In the genomic region with DNA sequence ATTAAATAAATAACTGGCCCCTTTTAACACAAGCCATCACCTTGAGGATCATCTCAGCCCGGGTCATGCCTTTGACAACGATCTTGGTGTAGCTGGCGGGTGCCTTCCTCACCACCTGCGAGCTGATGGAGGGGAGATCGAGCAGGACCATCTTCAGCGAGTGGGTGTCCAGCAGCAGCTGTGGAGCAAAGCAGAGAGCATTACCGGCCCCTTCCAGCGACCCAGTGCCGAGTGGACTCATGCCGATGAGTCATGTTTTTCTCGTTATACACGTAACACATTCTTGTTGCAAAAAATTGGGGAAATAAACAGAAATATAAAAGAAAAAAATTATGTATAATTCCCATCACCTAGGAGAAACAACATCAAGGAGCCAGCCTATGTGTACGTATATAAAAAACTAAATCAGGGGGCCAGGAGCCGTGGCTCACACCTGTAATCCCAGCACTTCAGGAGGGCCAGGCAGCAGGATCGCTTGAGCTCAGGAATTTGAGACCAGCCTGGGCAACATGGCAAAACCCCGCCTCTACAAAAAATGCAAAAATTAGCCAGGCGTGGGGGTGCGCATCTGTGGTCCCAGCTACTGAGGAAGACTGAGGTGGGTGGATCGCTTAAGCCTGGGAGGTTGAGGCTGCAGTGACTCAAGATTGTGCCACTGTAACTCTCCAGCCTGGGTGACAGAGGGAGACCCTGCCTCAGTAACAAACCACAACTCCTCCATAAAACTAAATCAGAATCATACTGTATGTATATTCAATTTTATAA, we compare ENCODE assay signal across 1 cellular context.
TF ChIP-seq lines count a peak whose summit lies in the region.

No MANE protein-coding gene starts in this region.

TF ChIP-seq in IMR-90, 13 proteins besides CTCF, POLR2A, EP300 and RAD21:
- TF ChIP-seq FOS (IDR thresholded peaks at IDR 0.05; ENCODE audit: low read depth, low read length) (peak; percentile 39), MAZ (IDR thresholded peaks at IDR 0.05; ENCODE audit: borderline replicate concordance, low read depth, low read length) (no peak)
